Comparison of ENCODE assay signal across 9 cellular contexts in the genomic region with DNA sequence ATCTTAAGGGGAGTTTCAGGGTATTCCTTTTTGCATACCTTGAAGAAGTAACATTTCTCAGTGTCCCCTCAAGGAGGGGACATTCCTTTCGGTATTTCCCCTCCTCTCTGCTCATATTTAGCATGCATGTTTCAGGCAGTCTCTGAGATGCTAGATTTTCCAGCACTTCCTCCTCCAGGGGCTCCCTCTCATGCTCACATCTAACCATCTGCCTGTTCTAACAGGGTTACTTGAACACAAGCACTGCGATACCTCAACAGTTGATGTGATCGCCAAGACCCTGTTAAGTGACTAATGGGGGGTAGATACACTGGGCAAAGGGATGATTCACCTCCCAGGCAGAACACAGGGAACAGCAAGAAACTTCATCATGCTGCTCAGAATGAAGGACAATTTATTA. TPM values are rescaled to one million over a fixed set of nuclear protein-coding genes. Genes with fewer than 3 reads are reported as not detected.
DNase-seq lines count a peak whose midpoint lies in the region; ATAC-seq and TF ChIP-seq lines count a peak whose summit lies in the region.
"Had no signal": no experiment of that assay in that cellular context is flagged by ENCODE, and none has a peak within 500 bp of the region (broad histone marks: within the 10 kb centered on the region; RNA-seq: fewer than 3 reads in every experiment).

No MANE protein-coding gene starts in this region.

- H3K23ac ChIP-seq in H9 (ENCODE audit: insufficient read length, low read depth, low read length) = no peak overlapping the region

- H3T11ph ChIP-seq in H9 (ENCODE audit: low read length) = no peak overlapping the region

- H3K9me3 Mint-ChIP-seq in CD14-positive monocyte = peaks cover 0 to 8% (median 0%) of the 10 kb centered on the region in 7 donors
- H3K9me3 Mint-ChIP-seq in H9 = peaks cover 21 to 26% of the 10 kb centered on the region in 2 experiments

- no peak overlapping the region for H4K5ac ChIP-seq in H9 (ENCODE audit: insufficient read length, low read depth, low read length)

- TF ChIP-seq EP300 in upper lobe of left lung (IDR thresholded peaks at IDR 0.05) = no peak

- H4K8ac ChIP-seq in H9 (replicated peaks; ENCODE audit: insufficient read length, low read depth, low read length) = no peak overlapping the region

- no peak overlapping the region for H3K56ac ChIP-seq in H9 (ENCODE audit: insufficient read length, low read depth, low read length)

- no peaks in the 10 kb centered on the region for H3K79me1 ChIP-seq in H9 (ENCODE audit: insufficient read depth, low read depth, low read length, poor library complexity, severe bottlenecking)

- no peaks in the 10 kb centered on the region for H3K27me3 ChIP-seq in upper lobe of left lung
- no peaks in the 10 kb centered on the region for H3K27me3 ChIP-seq in H9 (ENCODE audit: insufficient read depth, low read length)
- H3K27me3 ChIP-seq: BLaER1 had no signal

- DNase-seq in CD14-positive monocyte (ENCODE audit: low spot score) (no peak), GM13976 (ENCODE audit: low spot score) (peak; percentile 40), T-helper 17 cell (no peak), anterior cingulate cortex (lab: John Stamatoyannopoulos, UW) (no peak), upper lobe of left lung (no peak), H9 (no peak)
- no peak for DNase-seq in stimulated activated CD4-positive, alpha-beta T cell treated with anti-CD3 and anti-CD28 coated beads, Interleukin-15, amount 100 ng/mL, for 24 hours

- no peaks in the 10 kb centered on the region for H3K36me3 ChIP-seq in upper lobe of left lung
- H3K36me3 ChIP-seq: BLaER1 had no signal

- H3K18ac ChIP-seq in H9 (ENCODE audit: insufficient read length, low read depth, low read length) = no peak overlapping the region

- no peak overlapping the region for H2BK120ac ChIP-seq in H9 (ENCODE audit: low read depth, low read length, poor library complexity, severe bottlenecking)

- no peaks in the 10 kb centered on the region for H4K20me1 ChIP-seq in H9 (ENCODE audit: control insufficient read depth, insufficient read depth, insufficient read length)
- H4K20me1 ChIP-seq: BLaER1 had no signal

- no peak for TF ChIP-seq POLR2A in upper lobe of left lung (IDR thresholded peaks at IDR 0.05)

- no peaks in the 10 kb centered on the region for H3K79me2 ChIP-seq in H9 (ENCODE audit: insufficient read depth, low read length)

- H2BK15ac ChIP-seq in H9 (ENCODE audit: low read depth, low read length) = no peak overlapping the region

- no peak overlapping the region for H2BK20ac ChIP-seq in H9 (ENCODE audit: low read depth, low read length, poor library complexity, severe bottlenecking)

- no peaks in the 10 kb centered on the region for H3K23me2 ChIP-seq in H9 (ENCODE audit: insufficient read length, low read depth, low read length, poor library complexity, severe bottlenecking)

- H2AK5ac ChIP-seq in H9 (ENCODE audit: insufficient read length, low read length) = no peak overlapping the region

- peaks cover 0 to 1% (median 0%) of the 10 kb centered on the region in 3 donors for H3K27me3 Mint-ChIP-seq in CD14-positive monocyte (ENCODE audit: low read depth in 3 of 3)
- no peaks in the 10 kb centered on the region for H3K27me3 Mint-ChIP-seq in T-helper 17 cell
- H3K27me3 Mint-ChIP-seq in H9 (ENCODE audit: low read depth) = no peaks in the 10 kb centered on the region; the same call in 1 of the 2 replicates

- in situ Hi-C loops in GM13976 (cut with MboI; ENCODE audit: low sequenced_read_pairs, unreplicated experiment) = no loop called here

- H3K27ac ChIP-seq in upper lobe of left lung (no peak overlapping the region), H9 (ENCODE audit: insufficient read length, low read depth, low read length) (no peak overlapping the region)
- H3K27ac ChIP-seq: BLaER1 had no signal

- H2BK5ac ChIP-seq in H9 (ENCODE audit: insufficient read length, low read length) = no peak overlapping the region

- no peak for TF ChIP-seq CTCF in CD14-positive monocyte (IDR thresholded peaks at IDR 0.05)
- no peak for TF ChIP-seq CTCF in GM13976 (IDR thresholded peaks at IDR 0.05; ENCODE audit: borderline replicate concordance, control extremely low read depth, extremely low read depth, insufficient read depth, missing control alignments)
- TF ChIP-seq CTCF in upper lobe of left lung (IDR thresholded peaks at IDR 0.05) = no peak
- no peak for TF ChIP-seq CTCF in H9 (conservative IDR thresholded peaks at IDR 0.05)

- no peak overlapping the region for H2AFZ ChIP-seq in H9 (ENCODE audit: low read length)

- H3K4me3 Mint-ChIP-seq in CD14-positive monocyte (no peak overlapping the region), T-helper 17 cell (peak overlapping the region; percentile 75), H9 (no peak overlapping the region)

- no peaks in the 10 kb centered on the region for H3K4me1 ChIP-seq in upper lobe of left lung
- no peaks in the 10 kb centered on the region for H3K4me1 ChIP-seq in H9 (ENCODE audit: insufficient read depth, low read length)
- H3K4me1 ChIP-seq: BLaER1 had no signal

- WGBS in upper lobe of left lung, 2 donors = 85 to 90% methylated on average over 3 of the region's 3 CpGs
- WGBS in H9 (ENCODE audit: extremely low coverage, insufficient read length, low lambda C conversion rate) = no CpG with 5 or more reads among the region's 3 CpGs

- H3K4me2 ChIP-seq in H9 (ENCODE audit: insufficient read depth, insufficient read length, low read length) = no peak overlapping the region
- H3K4me2 ChIP-seq: BLaER1 had no signal

- no peak overlapping the region for H2BK12ac ChIP-seq in H9 (ENCODE audit: insufficient read length, low read depth, low read length)

- no peak overlapping the region for H3K4ac ChIP-seq in H9 (ENCODE audit: low read depth, low read length)

- peaks cover 12% of the 10 kb centered on the region for H3K4me1 Mint-ChIP-seq in CD14-positive monocyte
- peaks cover 12% of the 10 kb centered on the region for H3K4me1 Mint-ChIP-seq in T-helper 17 cell
- no peaks in the 10 kb centered on the region for H3K4me1 Mint-ChIP-seq in H9

- H3K4me3 ChIP-seq in upper lobe of left lung = no peak overlapping the region
- H3K4me3 ChIP-seq: BLaER1 had no signal

- no peaks in the 10 kb centered on the region for H3K9me3 ChIP-seq in T-helper 17 cell (ENCODE audit: control insufficient read depth, low read length, poor library complexity, severe bottlenecking)
- H3K9me3 ChIP-seq in upper lobe of left lung = no peaks in the 10 kb centered on the region
- H3K9me3 ChIP-seq in H9 (ENCODE audit: control insufficient read depth, low read depth, low read length) = no peaks in the 10 kb centered on the region

- H3K36me3 Mint-ChIP-seq in CD14-positive monocyte = no peaks in the 10 kb centered on the region
- H3K36me3 Mint-ChIP-seq in T-helper 17 cell (ENCODE audit: low read depth) = no peaks in the 10 kb centered on the region
- H3K36me3 Mint-ChIP-seq in H9 (ENCODE audit: insufficient read depth in 1 of 3, low read depth in 3 of 3) = peaks cover 0 to 13% (median 5%) of the 10 kb centered on the region in 3 experiments; a peak in 4 of 7 replicates

- H3K14ac ChIP-seq in H9 (ENCODE audit: insufficient read depth, low read length) = no peak overlapping the region

- ATAC-seq in HG02852 (IDR thresholded peaks at IDR 0.05; ENCODE audit: unreplicated experiment) (peak; percentile 45), T-helper 17 cell (peak; percentile 24), upper lobe of left lung (ENCODE audit: low FRiP score in 2 of 2) (no peak)

- peak overlapping the region in 4 of 7 donors; percentile 19 to 47 (median 31) for H3K27ac Mint-ChIP-seq in CD14-positive monocyte
- peak overlapping the region; percentile 96 for H3K27ac Mint-ChIP-seq in T-helper 17 cell
- no peak overlapping the region for H3K27ac Mint-ChIP-seq in H9

- no peak overlapping the region for H4K91ac ChIP-seq in H9 (ENCODE audit: insufficient read length, low read depth, low read length)

- no peak overlapping the region for H3K9ac ChIP-seq in H9 (ENCODE audit: extremely low read depth, insufficient read length, low read length)
- H3K9ac ChIP-seq: BLaER1 had no signal

- intact Hi-C loops in CD14-positive monocyte (cut with micrococcal nuclease) = no loop called here

RNA-seq across cellular contexts. Expression of a gene that starts 12.9 kb away (rescaled TPM):
- polyA plus RNA-seq in CD14-positive monocyte = 10 to 100 TPM; 12.1 to 15.3 TPM
- total RNA-seq in T-helper 17 cell (10 to 100 TPM; 20.3 to 24.3 TPM), upper lobe of left lung (10 to 100 TPM; 20.4 to 35.9 (median 28.2) TPM), H9 (2021) (252 and 255 TPM in 2 replicates)

RNA-seq across cellular contexts. Expression of a gene that starts 53.1 kb away (rescaled TPM):
- polyA plus RNA-seq in CD14-positive monocyte = not detected
- total RNA-seq in T-helper 17 cell = under 1 TPM; 0.35 to 0.68 TPM
- total RNA-seq in upper lobe of left lung = not detected
- total RNA-seq in H9 (2021) = not detected in 2 replicates

Comparison
In these comparisons a context has a peak if more than half of its experiments do, and no peak if none do; other contexts are left out.
1. H3K27ac Mint-ChIP-seq: peak in CD14-positive monocyte (4 of 7) and T-helper 17 cell (single experiment); none in H9 (0 of 3).
2. ATAC-seq: peak in HG02852 (single experiment) and T-helper 17 cell (single experiment); none in upper lobe of left lung (0 of 2).